In the genomic region with DNA sequence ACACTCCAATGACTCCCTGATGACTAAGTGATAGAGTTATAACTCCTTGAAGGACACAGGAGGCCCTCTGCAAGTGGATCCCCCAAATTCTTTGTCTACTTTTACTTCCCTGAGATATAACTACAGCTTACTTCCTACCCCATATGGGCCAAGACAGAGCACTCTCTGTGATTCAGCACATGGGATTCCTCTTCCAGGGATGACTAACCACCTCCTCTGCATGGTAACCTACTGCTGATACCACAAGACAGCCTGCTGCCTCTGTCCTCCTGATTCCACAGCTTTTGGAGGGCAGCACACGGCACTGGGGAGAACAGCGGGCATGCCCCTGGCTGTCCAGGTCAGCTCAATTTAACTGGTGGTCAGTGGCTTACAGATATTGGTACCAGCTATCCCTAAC, we compare ENCODE assay signal across 19 cellular contexts.
"Had no signal": no experiment of that assay in that cellular context is flagged by ENCODE, and none has a peak within 500 bp of the region (broad histone marks: within the 10 kb centered on the region; RNA-seq: fewer than 3 reads in every experiment).

No MANE protein-coding gene starts in this region.

- ATAC-seq: activated CD8-positive, alpha-beta T cell treated with anti-CD3 and anti-CD28 coated beads for 36 hours; activated T-helper 17 cell treated with anti-CD3 and anti-CD28 coated beads, Interleukin-2, amount 50 U/mL, for 72 hours; right cardiac atrium; stimulated activated naive CD8-positive, alpha-beta T cell treated with anti-CD3 and anti-CD28 coated beads, Interleukin-15, amount 100 ng/mL, for 72 hours had no signal

- DNase-seq: activated CD4-positive, alpha-beta T cell treated with anti-CD3 and anti-CD28 coated beads, Interleukin-2, amount 10 ng/mL, durations not matched to agents 24 days and 14 days; activated CD8-positive, alpha-beta T cell treated with anti-CD3 and anti-CD28 coated beads for 36 hours; activated naive CD4-positive, alpha-beta T cell; activated naive CD8-positive, alpha-beta T cell treated with anti-CD3 and anti-CD28 coated beads for 36 hours; activated T-cell treated with anti-CD3 and anti-CD28 coated beads, Interleukin-2, amount 50 U/mL, for 1 hour; amniotic stem cell; effector CD4-positive, alpha-beta T cell; right cardiac atrium; stimulated activated CD4-positive, alpha-beta T cell treated with anti-CD3 and anti-CD28 coated beads, Interleukin-2, amount 100 ng/mL, for 48 hours; stimulated activated naive CD8-positive, alpha-beta T cell treated with anti-CD3 and anti-CD28 coated beads, Interleukin-15, amount 100 ng/mL, for 72 hours; T1000; transverse colon had no signal

- H3K4me3 ChIP-seq: esophagus muscularis mucosa, hepatocyte, lung, skin epidermis, suprapubic skin, transverse colon, vagina had no signal
